ENCODE assay signal across 8 cellular contexts in the genomic region with DNA sequence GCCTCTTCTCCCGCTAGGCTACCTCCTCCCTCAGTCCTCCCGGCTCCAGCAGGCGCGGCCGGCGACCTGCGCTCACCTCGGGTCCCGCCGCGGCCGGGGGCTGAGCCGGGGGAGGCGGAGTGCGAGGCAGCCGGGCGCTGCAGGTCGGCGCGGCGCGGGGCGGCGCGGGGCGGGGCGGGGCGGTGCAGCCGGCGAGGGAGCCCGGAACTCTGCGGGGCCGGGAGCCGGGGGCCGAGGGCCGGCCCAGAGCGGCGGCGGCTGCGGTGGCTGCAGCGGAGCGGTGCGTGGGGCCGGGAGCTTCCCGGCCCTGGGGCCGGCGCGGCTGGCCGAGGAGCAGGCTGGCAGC. TPM values are rescaled to one million over a fixed set of nuclear protein-coding genes. Genes with fewer than 3 reads are reported as not detected.
DNase-seq lines count a peak whose midpoint lies in the region; ATAC-seq and TF ChIP-seq lines count a peak whose summit lies in the region.

No MANE protein-coding gene starts in this region.

- no peaks in the 10 kb centered on the region for H3K36me3 Mint-ChIP-seq in WTC11

- H3K27ac ChIP-seq in thymus (ENCODE audit: low read depth), result peak overlapping the region; percentile 73

- DNase-seq in BE2C (no peak), WTC11 (ENCODE audit: low spot score) (peak; percentile 59), ecto neural progenitor cell (ENCODE audit: low spot score) (peak; percentile 79), mucosa of gallbladder (ENCODE audit: low spot score) (peak; percentile 36), MV-4-11 (lab: John Stamatoyannopoulos, UW) (no peak)

- H3K4me1 ChIP-seq in BE2C, result no peaks in the 10 kb centered on the region
- peaks cover 9% of the 10 kb centered on the region for H3K4me1 ChIP-seq in thymus (ENCODE audit: control insufficient read depth, insufficient read depth, low read length)

- no peaks in the 10 kb centered on the region for H3K9me3 ChIP-seq in BE2C
- H3K9me3 ChIP-seq in thymus (ENCODE audit: control insufficient read depth), result no peaks in the 10 kb centered on the region

- POLR2A ChIA-PET in WTC11 (lab: Charles Lee), result interaction anchor here (0.9 to 1.4 kb wide), 4 partner anchors 9 to 58 kb away, joined by 3 to 6 read pairs (median 4); no protein-coding TSS in a partner anchor

- H3K36me3 ChIP-seq in BE2C (no peaks in the 10 kb centered on the region), thymus (ENCODE audit: control insufficient read depth, insufficient read depth) (no peaks in the 10 kb centered on the region)

- H3K4me3 ChIP-seq in BE2C (ENCODE audit: low read depth, low read length), result peak overlapping the region; percentile 64
- H3K4me3 ChIP-seq in thymus (ENCODE audit: low read length), result peak overlapping the region; percentile 89

- no peaks in the 10 kb centered on the region for H3K27me3 ChIP-seq in BE2C
- H3K27me3 ChIP-seq in thymus (ENCODE audit: control insufficient read depth, insufficient read depth), result no peaks in the 10 kb centered on the region

- peak overlapping the region; percentile 92 for H3K4me3 Mint-ChIP-seq in WTC11

- CTCF ChIA-PET in WTC11 (lab: Charles Lee), result interaction anchor here (0.5 to 2.8 kb wide), 18 partner anchors 9 to 1762 kb away, joined by 3 to 11 read pairs (median 5); partner anchors contain the start of gene ACVR1C

- peaks cover 59% of the 10 kb centered on the region for H3K4me1 Mint-ChIP-seq in WTC11

- no peak for TF ChIP-seq CTCF in BE2C (IDR thresholded peaks at IDR 0.05; ENCODE audit: low read depth, low read length)
- no peak for TF ChIP-seq CTCF in WTC11 (IDR thresholded peaks at IDR 0.05)

- ATAC-seq in GM19372 (IDR thresholded peaks at IDR 0.05; ENCODE audit: low read depth, unreplicated experiment) (peak; percentile 47), HG03378 (IDR thresholded peaks at IDR 0.05; ENCODE audit: unreplicated experiment) (peak; percentile 14), WTC11 (peak; percentile 40)

- WGBS in thymus, result under 1% methylated on average over 49 of the region's 49 CpGs

- no peak overlapping the region for H3K27ac Mint-ChIP-seq in WTC11

- H3K27me3 Mint-ChIP-seq in WTC11 (ENCODE audit: low read depth), result no peaks in the 10 kb centered on the region; the same call in 1 of the 2 replicates

- no peaks in the 10 kb centered on the region for H3K9me3 Mint-ChIP-seq in WTC11

TF ChIP-seq in WTC11, 78 proteins besides CTCF, POLR2A, EP300 and RAD21:
- no peak for TF ChIP-seq AR (CRISPR knock-in tag; IDR thresholded peaks at IDR 0.05)
- 0 out of 2 replicates have a peak, but pooled peaks have one; percentile 3 for TF ChIP-seq E2F5 (CRISPR knock-in tag; IDR thresholded peaks at IDR 0.05)

RNA-seq across cellular contexts. Expression of gene ACVR1, which starts 0.4 kb away (rescaled TPM):
- polyA plus RNA-seq in BE2C (2012; ENCODE audit: insufficient read depth, insufficient read length, low read depth), result 8.5 TPM
- 16.8 to 20.2 TPM (median 19.2 TPM) in 3 replicates for total RNA-seq in WTC11 (2021)
- 47.6 TPM for total RNA-seq in mucosa of gallbladder
- polyA plus RNA-seq in thymus, result 8.0 TPM

Comparison
In these comparisons a context has a peak if more than half of its experiments do, and no peak if none do; other contexts are left out.
1. DNase-seq: peak in WTC11 (single experiment), ecto neural progenitor cell (single experiment) and mucosa of gallbladder (single experiment); none in BE2C (single experiment) and MV-4-11 (single experiment).
2. Peak in every context shown above with its lines, with median percentiles within 50 percentile points of each other: ATAC-seq.